Comparison of ENCODE assay signal across 11 cellular contexts in genomic region chr1:228151170-228151513, GRCh38. TPM values are rescaled to one million over a fixed set of nuclear protein-coding genes. Genes with fewer than 3 reads are reported as not detected.
DNase-seq lines count a peak whose midpoint lies in the region; ATAC-seq and TF ChIP-seq lines count a peak whose summit lies in the region.
"Had no signal": no experiment of that assay in that cellular context is flagged by ENCODE, and none has a peak within 500 bp of the region (broad histone marks: within the 10 kb centered on the region; RNA-seq: fewer than 3 reads in every experiment).

No MANE protein-coding gene starts in this region.

- peak; percentile 5; the same call in 1 of the 2 replicates for ATAC-seq in PC-3
- no peak for ATAC-seq in thoracic aorta (ENCODE audit: insufficient number of reproducible peaks, low FRiP score, low read depth)

- DNase-seq in PC-3, result no peak
- no peak for DNase-seq in breast epithelium (ENCODE audit: low spot score in 2 of 2)
- DNase-seq in thoracic aorta (ENCODE audit: low spot score), result no peak
- no peak for DNase-seq in medulla oblongata (ENCODE audit: extremely low spot score)
- DNase-seq in glomerular visceral epithelial cell (ENCODE audit: extremely low spot score), result no peak
- DNase-seq in cerebellar cortex (ENCODE audit: low spot score), result no peak
- DNase-seq: activated CD4-positive, alpha-beta T cell treated with anti-CD3 and anti-CD28 coated beads, Interleukin-2, amount 10 ng/mL, durations not matched to agents 7 days and 5 days; DMS153; Karpas-422; SHP77 had no signal

- H3K4me1 ChIP-seq in PC-3 (ENCODE audit: insufficient read depth, low read length) (no peaks in the 10 kb centered on the region), breast epithelium (peaks cover 0 to 16% of the 10 kb centered on the region in 2 donors), mucosa of stomach (ENCODE audit: control insufficient read depth, insufficient read depth, low read length) (peaks cover 40% of the 10 kb centered on the region), thoracic aorta (ENCODE audit: control insufficient read depth in 1 of 2, low read depth in 2 of 2) (peaks cover 26 to 34% of the 10 kb centered on the region in 2 donors)

- H3K27ac ChIP-seq in PC-3 (ENCODE audit: low read length) (no peak overlapping the region), breast epithelium (peak overlapping the region; percentile 60 to 82), thoracic aorta (peak overlapping the region; percentile 83 to 85)

- TF ChIP-seq CTCF in PC-3 (conservative IDR thresholded peaks at IDR 0.05; ENCODE audit: low read depth, low read length), result no peak
- no peak for TF ChIP-seq CTCF in breast epithelium (IDR thresholded peaks at IDR 0.05)
- TF ChIP-seq CTCF in thoracic aorta (IDR thresholded peaks at IDR 0.05), result no peak

- H3K4me2 ChIP-seq in PC-3 (ENCODE audit: low read length), result no peak overlapping the region

- no peak overlapping the region for H2AFZ ChIP-seq in PC-3 (ENCODE audit: low read length)

- no peak overlapping the region for H3K4me3 ChIP-seq in PC-3 (ENCODE audit: low read length)
- H3K4me3 ChIP-seq in breast epithelium, result peak overlapping the region in 1 of 3 donors; percentile 50
- H3K4me3 ChIP-seq in mucosa of stomach (ENCODE audit: low read length), result no peak overlapping the region
- H3K4me3 ChIP-seq in thoracic aorta, result peak overlapping the region; percentile 48

- no peaks in the 10 kb centered on the region for H3F3A ChIP-seq in PC-3 (ENCODE audit: low read length, unreplicated experiment)

- no TSS peak for BruUV-seq in PC-3 (replicated peaks; lab: Mats Ljungman, UMichigan)

- TF ChIP-seq POLR2A in breast epithelium (IDR thresholded peaks at IDR 0.05), result no peak

- POLR2A ChIA-PET in PC-3 (lab: Charles Lee; ENCODE audit: unreplicated experiment), result no interaction called here

- H3K27me3 ChIP-seq in PC-3 (ENCODE audit: low read length) (no peaks in the 10 kb centered on the region), breast epithelium (no peaks in the 10 kb centered on the region), mucosa of stomach (ENCODE audit: control insufficient read depth, insufficient read depth, low read length) (no peaks in the 10 kb centered on the region), thoracic aorta (replicated peaks; ENCODE audit: insufficient read depth) (no peaks in the 10 kb centered on the region)

- peaks cover 16% of the 10 kb centered on the region for H3K79me2 ChIP-seq in PC-3 (ENCODE audit: low read length)

- H3K9me3 ChIP-seq in PC-3 (ENCODE audit: low read length), result no peaks in the 10 kb centered on the region
- no peaks in the 10 kb centered on the region for H3K9me3 ChIP-seq in breast epithelium
- H3K9me3 ChIP-seq in mucosa of stomach (ENCODE audit: control insufficient read depth, low read length), result no peaks in the 10 kb centered on the region
- no peaks in the 10 kb centered on the region for H3K9me3 ChIP-seq in thoracic aorta

- H3K9ac ChIP-seq in PC-3 (ENCODE audit: low read length), result no peak overlapping the region
- peak overlapping the region; percentile 43 for H3K9ac ChIP-seq in mucosa of stomach (ENCODE audit: low read length)

- intact Hi-C loops in PC-3 (cut with micrococcal nuclease), result no loop called here
- intact Hi-C loops in breast epithelium (cut with DNase I; ENCODE audit: low total_unique reads), result no loop called here

- H3K9me2 ChIP-seq in PC-3 (replicated peaks; ENCODE audit: low read length), result no peaks in the 10 kb centered on the region

- peaks cover 10% of the 10 kb centered on the region for H3K36me3 ChIP-seq in PC-3 (ENCODE audit: low read depth, low read length)
- H3K36me3 ChIP-seq in breast epithelium, result no peaks in the 10 kb centered on the region
- H3K36me3 ChIP-seq in mucosa of stomach (ENCODE audit: control insufficient read depth, insufficient read depth, low read length), result peaks cover 4% of the 10 kb centered on the region
- H3K36me3 ChIP-seq in thoracic aorta, result peaks cover 5% of the 10 kb centered on the region

- CTCF ChIA-PET in PC-3 (lab: Charles Lee), result interaction anchor here (1.0 kb wide), 1 partner anchor 152 kb away, joined by 4 read pairs; no protein-coding TSS in a partner anchor

- peaks cover 7% of the 10 kb centered on the region; the same call in 1 of the 2 replicates for H4K20me1 ChIP-seq in PC-3 (ENCODE audit: low read length)

RNA-seq across cellular contexts. Expression of gene GJC2, which starts 1.4 kb away (rescaled TPM):
- total RNA-seq in PC-3 (2014; rRNA removed), result 1.2 and 2.2 TPM in 2 replicates
- 1 to 10 TPM; 1.3 TPM for total RNA-seq in breast epithelium
- total RNA-seq in thoracic aorta, result 1 to 10 TPM in 1 of 2 donors, under 1 TPM in 1; 0.95 to 3.6 TPM

RNA-seq across cellular contexts. Expression of gene GUK1, which starts 11.1 kb away (rescaled TPM):
- total RNA-seq in PC-3 (2014; rRNA removed), result 996 and 1,117 TPM in 2 replicates
- 100 to 1,000 TPM; 218 to 413 (median 333) TPM for total RNA-seq in breast epithelium
- total RNA-seq in thoracic aorta, result 100 to 1,000 TPM; 252 to 422 TPM

RNA-seq across cellular contexts. Expression of gene IBA57, which starts 14.5 kb away (rescaled TPM):
- 13.3 and 18.3 TPM in 2 replicates for total RNA-seq in PC-3 (2014; rRNA removed)
- 1 to 10 TPM; 3.4 to 4.1 (median 3.9) TPM for total RNA-seq in breast epithelium
- total RNA-seq in thoracic aorta, result 10 to 100 TPM in 1 of 2 donors, 1 to 10 TPM in 1; 3.5 to 12.2 TPM

RNA-seq across cellular contexts. Expression of gene MRPL55, which starts 42.0 kb away (rescaled TPM):
- total RNA-seq in PC-3 (2014; rRNA removed), result 343 and 375 TPM in 2 replicates
- 100 to 1,000 TPM in 2 of 3 donors, 10 to 100 TPM in 1; 76.4 to 108 (median 102) TPM for total RNA-seq in breast epithelium
- total RNA-seq in thoracic aorta, result 10 to 100 TPM; 32.4 to 79.3 TPM

RNA-seq across cellular contexts. Expression of gene C1orf35, which starts 48.0 kb away (rescaled TPM):
- total RNA-seq in PC-3 (2014; rRNA removed) (63.3 and 93.0 TPM in 2 replicates), breast epithelium (10 to 100 TPM; 11.5 to 17.0 (median 15.7) TPM), thoracic aorta (1 to 10 TPM; 9.1 to 9.7 TPM)
